Comparison of ENCODE assay signal across 12 cellular contexts in genomic region chr2:69762513-69763494, GRCh38. TPM values are rescaled to one million over a fixed set of nuclear protein-coding genes. Genes with fewer than 3 reads are reported as not detected.
DNase-seq lines count a peak whose midpoint lies in the region; ATAC-seq, FAIRE-seq and TF ChIP-seq lines count a peak whose summit lies in the region.
"Had no signal": no experiment of that assay in that cellular context is flagged by ENCODE, and none has a peak within 500 bp of the region (broad histone marks: within the 10 kb centered on the region; RNA-seq: fewer than 3 reads in every experiment).

No MANE protein-coding gene starts in this region.

- H3K9me3 ChIP-seq in gastrocnemius medialis (no peaks in the 10 kb centered on the region), SJCRH30 (replicated peaks) (no peaks in the 10 kb centered on the region)

- no peak for TF ChIP-seq POLR2A in gastrocnemius medialis (IDR thresholded peaks at IDR 0.05)

- TF ChIP-seq CTCF in gastrocnemius medialis (IDR thresholded peaks at IDR 0.05 in 4 of 5, conservative IDR thresholded peaks at IDR 0.05 in 1 of 5): no peak
- no peak for TF ChIP-seq CTCF in D721Med (IDR thresholded peaks at IDR 0.05; ENCODE audit: insufficient read depth, missing control alignments)

- FAIRE-seq in D721Med (lab: Jason Lieb, UNC): no peak
- FAIRE-seq: astrocyte had no signal

- no peaks in the 10 kb centered on the region for H3K27me3 ChIP-seq in gastrocnemius medialis
- no peaks in the 10 kb centered on the region; the same call in 1 of the 2 replicates for H3K27me3 ChIP-seq in SJCRH30

- intact Hi-C loops in gastrocnemius medialis (cut with DNase I; ENCODE audit: low total_unique reads): no loop called here

- in situ Hi-C loops in gastrocnemius medialis (cut with MboI; ENCODE audit: low sequenced_read_pairs in 4 of 4): no loop called here

- H3K4me1 ChIP-seq in gastrocnemius medialis (peaks cover 36 to 38% of the 10 kb centered on the region in 2 donors), SJCRH30 (peaks cover 10% of the 10 kb centered on the region; the same call in 1 of the 2 replicates)

- ATAC-seq in gastrocnemius medialis: peak; percentile 23 to 29
- ATAC-seq in GM18519 (IDR thresholded peaks at IDR 0.05; ENCODE audit: low FRiP score, unreplicated experiment): no peak
- ATAC-seq: activated CD4-positive, CD25-positive, alpha-beta regulatory T cell treated with anti-CD3 and anti-CD28 coated beads, Interleukin-2, amount 50 U/mL, for 24 hours had no signal

- H3K36me3 ChIP-seq in gastrocnemius medialis (peaks cover 0 to 4% of the 10 kb centered on the region in 2 donors), SJCRH30 (no peaks in the 10 kb centered on the region)

- H3K4me3 ChIP-seq in gastrocnemius medialis (no peak overlapping the region), SJCRH30 (no peak overlapping the region)

- peak; percentile 25 for DNase-seq in EH (ENCODE audit: low read depth)
- DNase-seq in anterior cingulate cortex (lab: John Stamatoyannopoulos, UW): peak in 32 of 58 donors; percentile 5 to 79 (median 32)
- peak; percentile 69 for DNase-seq in inferior parietal cortex (ENCODE audit: extremely low spot score)
- DNase-seq in gastrocnemius medialis: no peak
- DNase-seq in H4 (ENCODE audit: low spot score): no peak
- DNase-seq in SJCRH30: no peak
- no peak for DNase-seq in D721Med (ENCODE audit: insufficient read length, low spot score)
- DNase-seq: Kasumi-1, OCI-M1 had no signal

- H3K27ac ChIP-seq in gastrocnemius medialis (peak overlapping the region; percentile 37 to 61 (median 44)), SJCRH30 (no peak overlapping the region)

RNA-seq across cellular contexts. Expression of gene ANXA4, which starts 20.9 kb away (rescaled TPM):
- 10 to 100 TPM; 10.7 to 17.0 (median 15.8) TPM for total RNA-seq in gastrocnemius medialis
- total RNA-seq in H4 (2014; rRNA removed; shearing (Covaris generic)): 9.8 and 19.8 TPM in 2 replicates
- total RNA-seq in SJCRH30 (2014; rRNA removed; shearing (Covaris generic)): 2.8 and 4.7 TPM in 2 replicates

Comparison
In these comparisons a context has a peak if more than half of its experiments do, and no peak if none do; other contexts are left out.
1. DNase-seq: peak in EH (single experiment), anterior cingulate cortex (32 of 58) and inferior parietal cortex (single experiment); none in gastrocnemius medialis (0 of 2), H4 (single experiment), SJCRH30 (0 of 2) and D721Med (single experiment).